Comparison of ENCODE assay signal across 1 cellular context in genomic region chr11:1528710-1529109, GRCh38.
TF ChIP-seq lines count a peak whose summit lies in the region.

No MANE protein-coding gene starts in this region.

TF ChIP-seq in GM23338, 12 proteins besides CTCF, POLR2A, EP300 and RAD21 (continued from another document):
- no peak for TF ChIP-seq ZNF462 (CRISPR knock-in tag; IDR thresholded peaks at IDR 0.05)
TF ChIP-seq in GM23338: peak in this region for 0.
